20 cellular contexts compared by ENCODE assay signal in the genomic region with DNA sequence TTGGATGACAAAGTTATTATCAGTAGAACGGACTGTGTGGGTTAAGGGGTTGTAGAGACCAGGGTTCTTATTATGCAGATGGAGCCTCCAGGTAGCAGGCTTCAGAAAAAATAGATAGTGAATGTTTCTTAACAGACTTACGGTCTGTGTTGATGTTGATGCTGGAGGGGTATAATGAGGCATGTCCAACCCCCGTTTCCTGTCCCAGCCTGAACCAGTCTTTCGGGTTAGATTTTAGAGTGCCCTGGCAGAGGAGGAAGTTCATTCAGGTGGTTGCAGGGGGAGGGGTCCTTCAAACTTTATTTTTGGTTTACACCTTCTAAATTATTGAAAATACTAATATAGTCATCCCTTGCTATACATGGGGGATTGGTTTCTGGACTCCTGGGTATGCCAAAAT. TPM values are rescaled to one million over a fixed set of nuclear protein-coding genes. Genes with fewer than 3 reads are reported as not detected.
DNase-seq lines count a peak whose midpoint lies in the region; ATAC-seq, FAIRE-seq and TF ChIP-seq lines count a peak whose summit lies in the region.
"Had no signal": no experiment of that assay in that cellular context is flagged by ENCODE, and none has a peak within 500 bp of the region (broad histone marks: within the 10 kb centered on the region; RNA-seq: fewer than 3 reads in every experiment).

No MANE protein-coding gene starts in this region.

- peaks cover 61% of the 10 kb centered on the region for H3K4me1 ChIP-seq in CD8-positive, alpha-beta memory T cell (ENCODE audit: insufficient read depth, low read length)
- no peaks in the 10 kb centered on the region for H3K4me1 ChIP-seq in psoas muscle

- no peaks in the 10 kb centered on the region for H3K9me3 ChIP-seq in CD8-positive, alpha-beta memory T cell (ENCODE audit: low read length)
- H3K9me3 ChIP-seq in T-helper 17 cell (ENCODE audit: control insufficient read depth, low read length, poor library complexity, severe bottlenecking) (no peaks in the 10 kb centered on the region), psoas muscle (no peaks in the 10 kb centered on the region)
- H3K9me3 ChIP-seq: esophagus muscularis mucosa, left lung had no signal

- no peak overlapping the region for H3K27ac ChIP-seq in CD8-positive, alpha-beta memory T cell (ENCODE audit: low read depth, low read length)
- H3K27ac ChIP-seq in psoas muscle = no peak overlapping the region
- H3K27ac ChIP-seq: coronary artery, esophagus muscularis mucosa, left lung had no signal

- H3K36me3 ChIP-seq in CD8-positive, alpha-beta memory T cell (ENCODE audit: insufficient read depth, low read length) = no peaks in the 10 kb centered on the region
- no peaks in the 10 kb centered on the region for H3K36me3 ChIP-seq in psoas muscle (ENCODE audit: insufficient read depth in 1 of 2, low read depth in 1 of 2)
- H3K36me3 ChIP-seq: esophagus muscularis mucosa, left lung had no signal

- ATAC-seq in T-helper 17 cell (peak; percentile 54), memory B cell (ENCODE audit: low read depth) (peak; percentile 84), psoas muscle (no peak)
- ATAC-seq: left lung, right cardiac atrium had no signal

- no peak for TF ChIP-seq CTCF in psoas muscle (IDR thresholded peaks at IDR 0.05)

- H3K4me3 ChIP-seq in CD8-positive, alpha-beta memory T cell (ENCODE audit: low read length) = no peak overlapping the region
- no peak overlapping the region for H3K4me3 ChIP-seq in psoas muscle
- H3K4me3 ChIP-seq: coronary artery, esophagus muscularis mucosa, left lung had no signal

- H3K36me3 Mint-ChIP-seq in CD8-positive, alpha-beta memory T cell = peaks cover 0 to 2% (median 0%) of the 10 kb centered on the region in 3 donors
- H3K36me3 Mint-ChIP-seq in T-helper 17 cell (ENCODE audit: low read depth) (no peaks in the 10 kb centered on the region), memory B cell (no peaks in the 10 kb centered on the region)

- peak overlapping the region; percentile 37 to 80 (median 70) for H3K27ac Mint-ChIP-seq in CD8-positive, alpha-beta memory T cell
- H3K27ac Mint-ChIP-seq in T-helper 17 cell (no peak overlapping the region), memory B cell (peak overlapping the region; percentile 89)
- H3K27ac Mint-ChIP-seq: nephron had no signal

- peak overlapping the region in 5 of 7 donors; percentile 11 to 59 (median 25) for H3K4me3 Mint-ChIP-seq in CD8-positive, alpha-beta memory T cell
- H3K4me3 Mint-ChIP-seq in T-helper 17 cell (no peak overlapping the region), memory B cell (peak overlapping the region; percentile 53)
- H3K4me3 Mint-ChIP-seq: nephron had no signal

- H3K9me3 Mint-ChIP-seq in CD8-positive, alpha-beta memory T cell = no peaks in the 10 kb centered on the region
- H3K9me3 Mint-ChIP-seq in memory B cell = no peaks in the 10 kb centered on the region
- H3K9me3 Mint-ChIP-seq: nephron had no signal

- intact Hi-C loops in psoas muscle (cut with DNase I) = no loop called here

- H3K27me3 Mint-ChIP-seq in CD8-positive, alpha-beta memory T cell = no peaks in the 10 kb centered on the region
- H3K27me3 Mint-ChIP-seq in T-helper 17 cell (no peaks in the 10 kb centered on the region), memory B cell (no peaks in the 10 kb centered on the region)

- DNase-seq in CD8-positive, alpha-beta memory T cell = peak in 1 of 5 donors; percentile 56
- DNase-seq in GM19239 (ENCODE audit: insufficient read length, low spot score) (no peak), T-helper 17 cell (no peak), memory B cell (ENCODE audit: low spot score in 2 of 2) (no peak), mucosa of gallbladder (ENCODE audit: low spot score) (no peak), psoas muscle (no peak)
- no peak for DNase-seq in NK-92 treated with Interleukin-12 subunit alpha and Interleukin-12 subunit beta, amount 100 ng/mL, for 24 hours (lab: John Stamatoyannopoulos, UW)
- DNase-seq: activated CD8-positive, alpha-beta memory T cell treated with anti-CD3 and anti-CD28 coated beads for 24 hours; anterior cingulate cortex; hippocampal formation; IMR-90; left lung; NCI-H1694 treated with DMSO at 0.1 percent for 48 hours; NCI-H748 treated with DMSO at 0.1 percent for 48 hours; right cardiac atrium; stimulated activated CD4-positive, alpha-beta T cell treated with anti-CD3 and anti-CD28 coated beads, Interleukin-4, amount 100 ng/mL, for 4 hours had no signal

- CTCF ChIA-PET in CD8-positive, alpha-beta memory T cell (lab: Charles Lee) = interaction anchor here (1.8 kb wide), 1 partner anchor 42 kb away, joined by 6 read pairs; no protein-coding TSS in a partner anchor

- no peaks in the 10 kb centered on the region for H3K27me3 ChIP-seq in CD8-positive, alpha-beta memory T cell (ENCODE audit: insufficient read depth, low read length, poor library complexity, severe bottlenecking)
- H3K27me3 ChIP-seq in psoas muscle (ENCODE audit: insufficient read depth in 3 of 3, low read length in 2 of 3) = no peaks in the 10 kb centered on the region
- H3K27me3 ChIP-seq: esophagus muscularis mucosa, left lung had no signal

- POLR2A ChIA-PET in CD8-positive, alpha-beta memory T cell (lab: Charles Lee) = interaction anchor here (0.7 kb wide), 1 partner anchor 73 kb away, joined by 3 read pairs; no protein-coding TSS in a partner anchor

- H3K4me1 Mint-ChIP-seq in CD8-positive, alpha-beta memory T cell = peaks cover 64 to 86% (median 80%) of the 10 kb centered on the region in 3 donors
- H3K4me1 Mint-ChIP-seq in T-helper 17 cell = peaks cover 50% of the 10 kb centered on the region
- H3K4me1 Mint-ChIP-seq in memory B cell = peaks cover 54% of the 10 kb centered on the region

- FAIRE-seq in GM19239 (lab: Jason Lieb, UNC) = peak; percentile 79
- FAIRE-seq: H54 had no signal

- 65 to 79% (median 77%) methylated on average over 4 of the region's 4 CpGs for WGBS in psoas muscle, 3 donors

RNA-seq across cellular contexts. Expression of a gene that starts 9.7 kb away (rescaled TPM):
- total RNA-seq in CD8-positive, alpha-beta memory T cell = 100 to 1,000 TPM; 238 to 243 TPM
- 227 TPM for polyA plus RNA-seq in CD8-positive, alpha-beta memory T cell
- total RNA-seq in T-helper 17 cell (100 to 1,000 TPM; 250 to 312 TPM), mucosa of gallbladder (66.2 TPM), psoas muscle (100 to 1,000 TPM in 1 of 4 donors, 10 to 100 TPM in 3; 32.1 to 111 (median 63.6) TPM)
- polyA plus RNA-seq in psoas muscle = 10 to 100 TPM in 2 of 3 donors, 1 to 10 TPM in 1; 9.3 to 26.8 (median 22.3) TPM

Comparison
In these comparisons a context has a peak if more than half of its experiments do, and no peak if none do; other contexts are left out.
1. ATAC-seq: peak in T-helper 17 cell (single experiment) and memory B cell (single experiment); none in psoas muscle (0 of 4).